1 cellular context compared by ENCODE assay signal in the genomic region with DNA sequence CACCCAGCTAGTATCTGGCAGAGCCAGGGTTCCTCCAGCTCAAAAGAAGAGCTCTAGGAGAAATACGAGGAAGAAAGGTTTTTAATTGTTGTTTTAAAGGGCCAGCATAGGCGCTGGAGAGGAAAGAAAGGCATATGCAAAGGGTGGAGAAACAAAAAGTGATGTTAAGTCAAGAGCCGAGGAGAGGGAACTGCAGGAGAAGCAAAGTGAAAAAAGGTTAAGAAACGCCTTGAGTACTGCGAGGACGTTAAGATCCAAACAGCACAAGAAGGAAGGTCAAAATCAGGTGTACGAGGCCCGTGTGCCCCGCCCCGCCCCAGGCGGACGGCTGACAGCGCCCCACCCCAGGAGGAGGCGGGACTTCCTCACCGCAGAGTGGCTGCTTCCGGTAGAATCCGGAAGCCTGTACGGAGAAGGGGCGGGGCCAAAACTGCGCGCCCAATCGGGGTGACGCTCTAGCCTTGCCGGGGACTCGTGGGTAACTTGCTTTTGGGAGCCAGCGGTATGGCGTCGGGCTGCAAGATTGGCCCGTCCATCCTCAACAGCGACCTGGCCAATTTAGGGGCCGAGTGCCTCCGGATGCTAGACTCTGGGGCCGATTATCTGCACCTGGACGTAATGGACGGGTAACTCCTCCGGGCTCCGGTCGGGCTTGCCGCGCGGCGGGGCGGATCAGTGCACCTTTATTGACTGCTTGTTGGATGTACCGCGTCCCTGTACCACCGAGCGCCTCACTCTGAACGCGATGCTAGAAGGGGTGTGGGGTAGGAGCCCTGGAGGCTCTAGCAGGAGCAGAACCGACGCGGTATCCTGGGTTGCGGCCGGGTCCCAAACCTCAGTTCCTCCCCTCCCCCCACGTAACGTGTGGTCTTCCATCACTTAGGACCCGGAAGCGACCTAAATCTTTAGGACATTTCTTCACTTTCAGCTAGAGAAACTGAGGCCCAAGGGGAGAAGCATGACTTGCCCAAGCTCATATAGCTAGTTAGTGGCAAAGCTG.
A peak's percentile ranks its signal among the peaks of the same experiment; 100 is the strongest.
TF ChIP-seq lines count a peak whose summit lies in the region.

A gene (plus strand): TSS at position 481 of the 1,000 bp plus-strand sequence. CDS start 24 bp downstream, at position 505.

TF ChIP-seq in HepG2, 621 proteins besides CTCF, POLR2A, EP300 and RAD21 (continued from another document and continues in another):
- TF ChIP-seq, protein P1, sequence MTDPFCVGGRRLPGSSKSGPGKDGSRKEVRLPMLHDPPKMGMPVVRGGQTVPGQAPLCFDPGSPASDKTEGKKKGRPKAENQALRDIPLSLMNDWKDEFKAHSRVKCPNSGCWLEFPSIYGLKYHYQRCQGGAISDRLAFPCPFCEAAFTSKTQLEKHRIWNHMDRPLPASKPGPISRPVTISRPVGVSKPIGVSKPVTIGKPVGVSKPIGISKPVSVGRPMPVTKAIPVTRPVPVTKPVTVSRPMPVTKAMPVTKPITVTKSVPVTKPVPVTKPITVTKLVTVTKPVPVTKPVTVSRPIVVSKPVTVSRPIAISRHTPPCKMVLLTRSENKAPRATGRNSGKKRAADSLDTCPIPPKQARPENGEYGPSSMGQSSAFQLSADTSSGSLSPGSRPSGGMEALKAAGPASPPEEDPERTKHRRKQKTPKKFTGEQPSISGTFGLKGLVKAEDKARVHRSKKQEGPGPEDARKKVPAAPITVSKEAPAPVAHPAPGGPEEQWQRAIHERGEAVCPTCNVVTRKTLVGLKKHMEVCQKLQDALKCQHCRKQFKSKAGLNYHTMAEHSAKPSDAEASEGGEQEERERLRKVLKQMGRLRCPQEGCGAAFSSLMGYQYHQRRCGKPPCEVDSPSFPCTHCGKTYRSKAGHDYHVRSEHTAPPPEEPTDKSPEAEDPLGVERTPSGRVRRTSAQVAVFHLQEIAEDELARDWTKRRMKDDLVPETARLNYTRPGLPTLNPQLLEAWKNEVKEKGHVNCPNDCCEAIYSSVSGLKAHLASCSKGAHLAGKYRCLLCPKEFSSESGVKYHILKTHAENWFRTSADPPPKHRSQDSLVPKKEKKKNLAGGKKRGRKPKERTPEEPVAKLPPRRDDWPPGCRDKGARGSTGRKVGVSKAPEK (CRISPR knock-in tag; IDR thresholded peaks at IDR 0.05; ENCODE audit: borderline replicate concordance) = no peak
- TF ChIP-seq HNF4A (CRISPR knock-in tag; IDR thresholded peaks at IDR 0.05) = no peak
- TF ChIP-seq KDM4B (CRISPR knock-in tag; IDR thresholded peaks at IDR 0.05) = peak; percentile 28; the same call in 1 of the 2 replicates
- TF ChIP-seq POLR2G (IDR thresholded peaks at IDR 0.05; ENCODE audit: low read depth, low read length) = peak; percentile 86
- peak; percentile 63 for TF ChIP-seq RXRA (CRISPR knock-in tag; IDR thresholded peaks at IDR 0.05)
- peak; percentile 70; the same call in 1 of the 2 replicates for TF ChIP-seq NR2C2 (CRISPR knock-in tag; IDR thresholded peaks at IDR 0.05; ENCODE audit: borderline replicate concordance)
- TF ChIP-seq ZNF432 (CRISPR knock-in tag; IDR thresholded peaks at IDR 0.05; ENCODE audit: borderline replicate concordance) = no peak
- TF ChIP-seq, protein P2, sequence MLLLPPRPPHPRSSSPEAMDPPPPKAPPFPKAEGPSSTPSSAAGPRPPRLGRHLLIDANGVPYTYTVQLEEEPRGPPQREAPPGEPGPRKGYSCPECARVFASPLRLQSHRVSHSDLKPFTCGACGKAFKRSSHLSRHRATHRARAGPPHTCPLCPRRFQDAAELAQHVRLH (CRISPR knock-in tag; IDR thresholded peaks at IDR 0.05; ENCODE audit: borderline replicate concordance, low read depth) = peak; percentile 46; the same call in 1 of the 2 replicates
- TF ChIP-seq HNRNPUL1 (IDR thresholded peaks at IDR 0.05; ENCODE audit: low read depth, low read length) = no peak
- peak; percentile 70; the same call in 1 of the 2 replicates for TF ChIP-seq KAT7 (CRISPR knock-in tag; IDR thresholded peaks at IDR 0.05; ENCODE audit: borderline replicate concordance)
- TF ChIP-seq, protein P3, sequence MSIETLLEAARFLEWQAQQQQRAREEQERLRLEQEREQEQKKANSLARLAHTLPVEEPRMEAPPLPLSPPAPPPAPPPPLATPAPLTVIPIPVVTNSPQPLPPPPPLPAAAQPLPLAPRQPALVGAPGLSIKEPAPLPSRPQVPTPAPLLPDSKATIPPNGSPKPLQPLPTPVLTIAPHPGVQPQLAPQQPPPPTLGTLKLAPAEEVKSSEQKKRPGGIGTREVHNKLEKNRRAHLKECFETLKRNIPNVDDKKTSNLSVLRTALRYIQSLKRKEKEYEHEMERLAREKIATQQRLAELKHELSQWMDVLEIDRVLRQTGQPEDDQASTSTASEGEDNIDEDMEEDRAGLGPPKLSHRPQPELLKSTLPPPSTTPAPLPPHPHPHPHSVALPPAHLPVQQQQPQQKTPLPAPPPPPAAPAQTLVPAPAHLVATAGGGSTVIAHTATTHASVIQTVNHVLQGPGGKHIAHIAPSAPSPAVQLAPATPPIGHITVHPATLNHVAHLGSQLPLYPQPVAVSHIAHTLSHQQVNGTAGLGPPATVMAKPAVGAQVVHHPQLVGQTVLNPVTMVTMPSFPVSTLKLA (IDR thresholded peaks at IDR 0.05) = peak; percentile 19; the same call in 1 of the 2 replicates
- TF ChIP-seq MTA3 (CRISPR knock-in tag; IDR thresholded peaks at IDR 0.05) = no peak
- no peak for TF ChIP-seq ZNF282 (IDR thresholded peaks at IDR 0.05; ENCODE audit: partially characterized antibody)
- TF ChIP-seq, protein P4, sequence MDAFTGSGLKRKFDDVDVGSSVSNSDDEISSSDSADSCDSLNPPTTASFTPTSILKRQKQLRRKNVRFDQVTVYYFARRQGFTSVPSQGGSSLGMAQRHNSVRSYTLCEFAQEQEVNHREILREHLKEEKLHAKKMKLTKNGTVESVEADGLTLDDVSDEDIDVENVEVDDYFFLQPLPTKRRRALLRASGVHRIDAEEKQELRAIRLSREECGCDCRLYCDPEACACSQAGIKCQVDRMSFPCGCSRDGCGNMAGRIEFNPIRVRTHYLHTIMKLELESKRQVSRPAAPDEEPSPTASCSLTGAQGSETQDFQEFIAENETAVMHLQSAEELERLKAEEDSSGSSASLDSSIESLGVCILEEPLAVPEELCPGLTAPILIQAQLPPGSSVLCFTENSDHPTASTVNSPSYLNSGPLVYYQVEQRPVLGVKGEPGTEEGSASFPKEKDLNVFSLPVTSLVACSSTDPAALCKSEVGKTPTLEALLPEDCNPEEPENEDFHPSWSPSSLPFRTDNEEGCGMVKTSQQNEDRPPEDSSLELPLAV (CRISPR knock-in tag; conservative IDR thresholded peaks at IDR 0.05; ENCODE audit: low read depth) = no peak
- no peak for TF ChIP-seq ZNF841 (CRISPR knock-in tag; IDR thresholded peaks at IDR 0.05; ENCODE audit: borderline replicate concordance)
- no peak; the same call in 1 of the 2 replicates for TF ChIP-seq ZNF430 (CRISPR knock-in tag; IDR thresholded peaks at IDR 0.05)
- peak; percentile 86 for TF ChIP-seq ZNF230 (CRISPR knock-in tag; IDR thresholded peaks at IDR 0.05)
- TF ChIP-seq ZNF772 (CRISPR knock-in tag; IDR thresholded peaks at IDR 0.05) = peak; percentile 91; the same call in 1 of the 2 replicates
- TF ChIP-seq GATAD1 (CRISPR knock-in tag; IDR thresholded peaks at IDR 0.05) = peak; percentile 95
- TF ChIP-seq ARNT (IDR thresholded peaks at IDR 0.05) = no peak
- TF ChIP-seq, protein P5, sequence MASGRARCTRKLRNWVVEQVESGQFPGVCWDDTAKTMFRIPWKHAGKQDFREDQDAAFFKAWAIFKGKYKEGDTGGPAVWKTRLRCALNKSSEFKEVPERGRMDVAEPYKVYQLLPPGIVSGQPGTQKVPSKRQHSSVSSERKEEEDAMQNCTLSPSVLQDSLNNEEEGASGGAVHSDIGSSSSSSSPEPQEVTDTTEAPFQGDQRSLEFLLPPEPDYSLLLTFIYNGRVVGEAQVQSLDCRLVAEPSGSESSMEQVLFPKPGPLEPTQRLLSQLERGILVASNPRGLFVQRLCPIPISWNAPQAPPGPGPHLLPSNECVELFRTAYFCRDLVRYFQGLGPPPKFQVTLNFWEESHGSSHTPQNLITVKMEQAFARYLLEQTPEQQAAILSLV (CRISPR knock-in tag; IDR thresholded peaks at IDR 0.05; ENCODE audit: borderline replicate concordance) = peak; percentile 79; the same call in 1 of the 2 replicates
- peak; percentile 27; the same call in 1 of the 2 replicates for TF ChIP-seq GATAD2A (CRISPR knock-in tag; IDR thresholded peaks at IDR 0.05)
- TF ChIP-seq, protein P6, sequence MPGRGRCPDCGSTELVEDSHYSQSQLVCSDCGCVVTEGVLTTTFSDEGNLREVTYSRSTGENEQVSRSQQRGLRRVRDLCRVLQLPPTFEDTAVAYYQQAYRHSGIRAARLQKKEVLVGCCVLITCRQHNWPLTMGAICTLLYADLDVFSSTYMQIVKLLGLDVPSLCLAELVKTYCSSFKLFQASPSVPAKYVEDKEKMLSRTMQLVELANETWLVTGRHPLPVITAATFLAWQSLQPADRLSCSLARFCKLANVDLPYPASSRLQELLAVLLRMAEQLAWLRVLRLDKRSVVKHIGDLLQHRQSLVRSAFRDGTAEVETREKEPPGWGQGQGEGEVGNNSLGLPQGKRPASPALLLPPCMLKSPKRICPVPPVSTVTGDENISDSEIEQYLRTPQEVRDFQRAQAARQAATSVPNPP (CRISPR knock-in tag; IDR thresholded peaks at IDR 0.05) = peak; percentile 46; the same call in 1 of the 2 replicates
- TF ChIP-seq ZNF256 (CRISPR knock-in tag; conservative IDR thresholded peaks at IDR 0.05) = 0 out of 2 replicates have a peak, but pooled peaks have one; percentile 39
- no peak for TF ChIP-seq STAT5B (CRISPR knock-in tag; IDR thresholded peaks at IDR 0.05)
- TF ChIP-seq ZNF747 (CRISPR knock-in tag; IDR thresholded peaks at IDR 0.05; ENCODE audit: borderline replicate concordance) = no peak
- no peak for TF ChIP-seq TSC22D2 (CRISPR knock-in tag; IDR thresholded peaks at IDR 0.05; ENCODE audit: borderline replicate concordance)
- TF ChIP-seq, protein P7, sequence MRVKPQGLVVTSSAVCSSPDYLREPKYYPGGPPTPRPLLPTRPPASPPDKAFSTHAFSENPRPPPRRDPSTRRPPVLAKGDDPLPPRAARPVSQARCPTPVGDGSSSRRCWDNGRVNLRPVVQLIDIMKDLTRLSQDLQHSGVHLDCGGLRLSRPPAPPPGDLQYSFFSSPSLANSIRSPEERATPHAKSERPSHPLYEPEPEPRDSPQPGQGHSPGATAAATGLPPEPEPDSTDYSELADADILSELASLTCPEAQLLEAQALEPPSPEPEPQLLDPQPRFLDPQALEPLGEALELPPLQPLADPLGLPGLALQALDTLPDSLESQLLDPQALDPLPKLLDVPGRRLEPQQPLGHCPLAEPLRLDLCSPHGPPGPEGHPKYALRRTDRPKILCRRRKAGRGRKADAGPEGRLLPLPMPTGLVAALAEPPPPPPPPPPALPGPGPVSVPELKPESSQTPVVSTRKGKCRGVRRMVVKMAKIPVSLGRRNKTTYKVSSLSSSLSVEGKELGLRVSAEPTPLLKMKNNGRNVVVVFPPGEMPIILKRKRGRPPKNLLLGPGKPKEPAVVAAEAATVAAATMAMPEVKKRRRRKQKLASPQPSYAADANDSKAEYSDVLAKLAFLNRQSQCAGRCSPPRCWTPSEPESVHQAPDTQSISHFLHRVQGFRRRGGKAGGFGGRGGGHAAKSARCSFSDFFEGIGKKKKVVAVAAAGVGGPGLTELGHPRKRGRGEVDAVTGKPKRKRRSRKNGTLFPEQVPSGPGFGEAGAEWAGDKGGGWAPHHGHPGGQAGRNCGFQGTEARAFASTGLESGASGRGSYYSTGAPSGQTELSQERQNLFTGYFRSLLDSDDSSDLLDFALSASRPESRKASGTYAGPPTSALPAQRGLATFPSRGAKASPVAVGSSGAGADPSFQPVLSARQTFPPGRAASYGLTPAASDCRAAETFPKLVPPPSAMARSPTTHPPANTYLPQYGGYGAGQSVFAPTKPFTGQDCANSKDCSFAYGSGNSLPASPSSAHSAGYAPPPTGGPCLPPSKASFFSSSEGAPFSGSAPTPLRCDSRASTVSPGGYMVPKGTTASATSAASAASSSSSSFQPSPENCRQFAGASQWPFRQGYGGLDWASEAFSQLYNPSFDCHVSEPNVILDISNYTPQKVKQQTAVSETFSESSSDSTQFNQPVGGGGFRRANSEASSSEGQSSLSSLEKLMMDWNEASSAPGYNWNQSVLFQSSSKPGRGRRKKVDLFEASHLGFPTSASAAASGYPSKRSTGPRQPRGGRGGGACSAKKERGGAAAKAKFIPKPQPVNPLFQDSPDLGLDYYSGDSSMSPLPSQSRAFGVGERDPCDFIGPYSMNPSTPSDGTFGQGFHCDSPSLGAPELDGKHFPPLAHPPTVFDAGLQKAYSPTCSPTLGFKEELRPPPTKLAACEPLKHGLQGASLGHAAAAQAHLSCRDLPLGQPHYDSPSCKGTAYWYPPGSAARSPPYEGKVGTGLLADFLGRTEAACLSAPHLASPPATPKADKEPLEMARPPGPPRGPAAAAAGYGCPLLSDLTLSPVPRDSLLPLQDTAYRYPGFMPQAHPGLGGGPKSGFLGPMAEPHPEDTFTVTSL (CRISPR knock-in tag; IDR thresholded peaks at IDR 0.05; ENCODE audit: borderline replicate concordance) = no peak; the same call in 1 of the 2 replicates
- TF ChIP-seq ZNF737 (CRISPR knock-in tag; IDR thresholded peaks at IDR 0.05; ENCODE audit: borderline replicate concordance) = no peak
- TF ChIP-seq, protein P8, sequence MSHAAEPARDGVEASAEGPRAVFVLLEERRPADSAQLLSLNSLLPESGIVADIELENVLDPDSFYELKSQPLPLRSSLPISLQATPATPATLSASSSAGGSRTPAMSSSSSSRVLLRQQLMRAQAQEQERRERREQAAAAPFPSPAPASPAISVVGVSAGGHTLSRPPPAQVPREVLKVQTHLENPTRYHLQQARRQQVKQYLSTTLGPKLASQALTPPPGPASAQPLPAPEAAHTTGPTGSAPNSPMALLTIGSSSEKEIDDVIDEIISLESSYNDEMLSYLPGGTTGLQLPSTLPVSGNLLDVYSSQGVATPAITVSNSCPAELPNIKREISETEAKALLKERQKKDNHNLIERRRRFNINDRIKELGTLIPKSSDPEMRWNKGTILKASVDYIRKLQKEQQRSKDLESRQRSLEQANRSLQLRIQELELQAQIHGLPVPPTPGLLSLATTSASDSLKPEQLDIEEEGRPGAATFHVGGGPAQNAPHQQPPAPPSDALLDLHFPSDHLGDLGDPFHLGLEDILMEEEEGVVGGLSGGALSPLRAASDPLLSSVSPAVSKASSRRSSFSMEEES (CRISPR knock-in tag; IDR thresholded peaks at IDR 0.05) = peak; percentile 14; the same call in 1 of the 2 replicates
- TF ChIP-seq SP140L (CRISPR knock-in tag; IDR thresholded peaks at IDR 0.05; ENCODE audit: borderline replicate concordance) = no peak
- no peak for TF ChIP-seq JUNB (CRISPR knock-in tag; IDR thresholded peaks at IDR 0.05; ENCODE audit: borderline replicate concordance)
- TF ChIP-seq ZKSCAN5 (CRISPR knock-in tag; IDR thresholded peaks at IDR 0.05) = no peak
- TF ChIP-seq, protein P9, sequence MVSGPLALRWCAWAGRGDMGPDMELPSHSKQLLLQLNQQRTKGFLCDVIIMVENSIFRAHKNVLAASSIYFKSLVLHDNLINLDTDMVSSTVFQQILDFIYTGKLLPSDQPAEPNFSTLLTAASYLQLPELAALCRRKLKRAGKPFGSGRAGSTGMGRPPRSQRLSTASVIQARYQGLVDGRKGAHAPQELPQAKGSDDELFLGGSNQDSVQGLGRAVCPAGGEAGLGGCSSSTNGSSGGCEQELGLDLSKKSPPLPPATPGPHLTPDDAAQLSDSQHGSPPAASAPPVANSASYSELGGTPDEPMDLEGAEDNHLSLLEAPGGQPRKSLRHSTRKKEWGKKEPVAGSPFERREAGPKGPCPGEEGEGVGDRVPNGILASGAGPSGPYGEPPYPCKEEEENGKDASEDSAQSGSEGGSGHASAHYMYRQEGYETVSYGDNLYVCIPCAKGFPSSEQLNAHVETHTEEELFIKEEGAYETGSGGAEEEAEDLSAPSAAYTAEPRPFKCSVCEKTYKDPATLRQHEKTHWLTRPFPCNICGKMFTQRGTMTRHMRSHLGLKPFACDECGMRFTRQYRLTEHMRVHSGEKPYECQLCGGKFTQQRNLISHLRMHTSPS (CRISPR knock-in tag; IDR thresholded peaks at IDR 0.05; ENCODE audit: low read depth) = no peak
- TF ChIP-seq TAF1 (CRISPR knock-in tag; IDR thresholded peaks at IDR 0.05) = peak; percentile 86
- peak; percentile 38; the same call in 1 of the 2 replicates for TF ChIP-seq EED (CRISPR knock-in tag; IDR thresholded peaks at IDR 0.05)
- no peak for TF ChIP-seq THYN1 (CRISPR knock-in tag; IDR thresholded peaks at IDR 0.05; ENCODE audit: borderline replicate concordance, low read depth)
- peak; percentile 82; the same call in 1 of the 2 replicates for TF ChIP-seq GTF3A (CRISPR knock-in tag; conservative IDR thresholded peaks at IDR 0.05)
